Comparison of ENCODE assay signal across 12 cellular contexts in genomic region chr21:44919913-44920693, GRCh38. TPM values are rescaled to one million over a fixed set of nuclear protein-coding genes. Genes with fewer than 3 reads are reported as not detected.
DNase-seq lines count a peak whose midpoint lies in the region; ATAC-seq, FAIRE-seq and TF ChIP-seq lines count a peak whose summit lies in the region.
"Had no signal": no experiment of that assay in that cellular context is flagged by ENCODE, and none has a peak within 500 bp of the region (broad histone marks: within the 10 kb centered on the region; RNA-seq: fewer than 3 reads in every experiment).

No MANE protein-coding gene starts in this region.

- CTCF ChIA-PET in MCF 10A (lab: Yijun Ruan, JAX): no interaction called here
- CTCF ChIA-PET in T-cell (lab: Charles Lee): interaction anchor here in 1 of 2 donors (0.8 to 1.0 kb wide), 2 partner anchors 7 to 12 kb away, joined by 8 to 9 read pairs; no protein-coding TSS in a partner anchor

- H3K27me3 Mint-ChIP-seq in MCF 10A (ENCODE audit: insufficient read depth, unreplicated experiment) (no peaks in the 10 kb centered on the region), T-cell (no peaks in the 10 kb centered on the region)

- peak overlapping the region; percentile 40 to 52 (median 46) for H3K4me3 ChIP-seq in breast epithelium

- DNase-seq in breast epithelium (ENCODE audit: low spot score in 2 of 2): no peak
- DNase-seq in MCF 10A (ENCODE audit: unreplicated experiment): no peak
- DNase-seq in T-cell: peak in 2 of 34 experiments; percentile 30 to 34
- no peak for DNase-seq in urothelium cell line (ENCODE audit: low spot score)
- DNase-seq in NCI-H128 (lab: John Stamatoyannopoulos, UW; ENCODE audit: unreplicated experiment): no peak
- DNase-seq in ecto neural progenitor cell (ENCODE audit: low spot score): no peak
- DNase-seq in left colon: no peak
- DNase-seq: SHP77 treated with DMSO at 0.1 percent for 48 hours had no signal

- peaks cover 30% of the 10 kb centered on the region for H3K4me1 Mint-ChIP-seq in MCF 10A (ENCODE audit: insufficient read depth, unreplicated experiment)
- peaks cover 73 to 88% (median 84%) of the 10 kb centered on the region in 3 donors for H3K4me1 Mint-ChIP-seq in T-cell

- no peaks in the 10 kb centered on the region for H3K9me3 ChIP-seq in breast epithelium
- H3K9me3 ChIP-seq: pancreas had no signal

- H3K36me3 Mint-ChIP-seq in MCF 10A (ENCODE audit: insufficient read depth, unreplicated experiment): peaks cover 7% of the 10 kb centered on the region
- peaks cover 9% of the 10 kb centered on the region for H3K36me3 Mint-ChIP-seq in T-cell

- TF ChIP-seq POLR2A in breast epithelium (IDR thresholded peaks at IDR 0.05): no peak

- intact Hi-C loops in breast epithelium (cut with DNase I; ENCODE audit: low total_unique reads): no loop called here
- intact Hi-C loops in MCF 10A (cut with micrococcal nuclease): no loop called here
- intact Hi-C loops in left colon (cut with DNase I, micrococcal nuclease): no loop called here

- peak; percentile 21 to 52 (median 45) for ATAC-seq in T-cell (replicated peaks in 1 of 4)
- no peak for ATAC-seq in left colon

- H3K27ac Mint-ChIP-seq in MCF 10A (ENCODE audit: low read depth, unreplicated experiment) (no peak overlapping the region), T-cell (peak overlapping the region; percentile 94 to 99)

- BruUV-seq in MCF 10A (replicated peaks; lab: Mats Ljungman, UMichigan): no TSS peak

- POLR2A ChIA-PET in MCF 10A (lab: Yijun Ruan, JAX): no interaction called here
- POLR2A ChIA-PET in T-cell (lab: Charles Lee): interaction anchor here (0.5 to 0.7 kb wide), 4 partner anchors 21 to 116 kb away, joined by 3 to 4 read pairs (median 3); no protein-coding TSS in a partner anchor

- H3K9me3 Mint-ChIP-seq in MCF 10A (ENCODE audit: unreplicated experiment): no peaks in the 10 kb centered on the region
- H3K9me3 Mint-ChIP-seq in T-cell: no peaks in the 10 kb centered on the region

- TF ChIP-seq CTCF in breast epithelium (IDR thresholded peaks at IDR 0.05) (no peak), MCF 10A (IDR thresholded peaks at IDR 0.05; ENCODE audit: unreplicated experiment) (no peak)

- no peaks in the 10 kb centered on the region for H3K36me3 ChIP-seq in breast epithelium
- H3K36me3 ChIP-seq: pancreas had no signal

- H3K27ac ChIP-seq in breast epithelium (no peak overlapping the region), layer of hippocampus (ENCODE audit: low read depth, low read length) (peak overlapping the region; percentile 30)
- H3K27ac ChIP-seq: C4-2B had no signal

- peaks cover 0 to 5% of the 10 kb centered on the region in 2 donors for H3K4me1 ChIP-seq in breast epithelium
- H3K4me1 ChIP-seq: pancreas had no signal

- H3K4me3 Mint-ChIP-seq in MCF 10A (ENCODE audit: unreplicated experiment) (no peak overlapping the region), T-cell (peak overlapping the region; percentile 96 to 100 (median 96))

- no peaks in the 10 kb centered on the region for H3K27me3 ChIP-seq in breast epithelium
- H3K27me3 ChIP-seq in layer of hippocampus (ENCODE audit: control insufficient read depth, insufficient read depth, low read length): no peaks in the 10 kb centered on the region

- peak; percentile 89 for FAIRE-seq in urothelium cell line (lab: Jason Lieb, UNC)
- FAIRE-seq: colon, pancreas had no signal

RNA-seq across cellular contexts. Expression of gene ITGB2, which starts 0.6 kb away (rescaled TPM):
- total RNA-seq in breast epithelium: 100 to 1,000 TPM in 1 of 3 donors, 10 to 100 TPM in 2; 19.7 to 242 (median 92.8) TPM
- total RNA-seq in MCF 10A (2022): 24.8 and 29.3 TPM in 2 replicates
- 100 to 1,000 TPM; 249 to 498 (median 304) TPM for total RNA-seq in T-cell
- total RNA-seq in left colon: 10 to 100 TPM in 1 of 2 donors, 1 to 10 TPM in 1; 6.8 to 33.1 TPM

RNA-seq across cellular contexts. Expression of gene SLX9, which starts 19.7 kb away (rescaled TPM):
- 10 to 100 TPM; 15.8 to 17.7 (median 17.0) TPM for total RNA-seq in breast epithelium
- total RNA-seq in MCF 10A (2022): 40.4 and 58.7 TPM in 2 replicates
- total RNA-seq in T-cell: 10 to 100 TPM; 16.7 to 32.2 (median 26.7) TPM
- total RNA-seq in left colon: 10 to 100 TPM; 22.3 to 30.5 TPM

RNA-seq across cellular contexts. Expression of gene PTTG1IP, which starts 46.6 kb away (rescaled TPM):
- total RNA-seq in breast epithelium (100 to 1,000 TPM; 187 to 351 (median 272) TPM), MCF 10A (2022) (326 and 338 TPM in 2 replicates), T-cell (10 to 100 TPM; 73.4 to 91.1 (median 90.2) TPM), left colon (100 to 1,000 TPM; 206 to 380 TPM)
